In the genomic region with DNA sequence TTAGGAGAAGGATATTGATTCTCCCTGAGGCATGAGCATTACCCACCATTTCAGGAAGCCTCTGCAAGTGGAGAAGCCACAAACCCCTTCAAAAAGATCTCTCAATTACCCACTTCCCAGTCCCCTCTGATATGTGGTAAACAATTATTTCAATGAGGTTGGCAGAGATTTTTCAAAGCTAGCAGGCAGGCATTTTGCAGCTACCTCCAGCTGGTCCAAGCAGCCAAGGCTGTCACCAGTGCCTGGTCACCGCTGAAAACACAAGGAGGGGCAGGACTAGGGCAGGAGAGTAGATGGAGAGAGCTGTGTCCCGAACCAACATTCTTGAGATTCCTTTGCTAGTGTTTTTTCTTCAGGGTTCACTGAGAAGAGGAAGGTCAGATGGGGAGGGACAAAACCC, we compare ENCODE assay signal across 9 cellular contexts. TPM values are rescaled to one million over a fixed set of nuclear protein-coding genes. Genes with fewer than 3 reads are reported as not detected.
DNase-seq lines count a peak whose midpoint lies in the region; ATAC-seq and TF ChIP-seq lines count a peak whose summit lies in the region.
"Had no signal": no experiment of that assay in that cellular context is flagged by ENCODE, and none has a peak within 500 bp of the region (broad histone marks: within the 10 kb centered on the region; RNA-seq: fewer than 3 reads in every experiment).

No MANE protein-coding gene starts in this region.

- no peak for TF ChIP-seq POLR2A in adrenal gland (IDR thresholded peaks at IDR 0.05)

- H3K36me3 ChIP-seq in adrenal gland (replicated peaks in 1 of 2) = no peaks in the 10 kb centered on the region

- ATAC-seq in right cardiac atrium (peak; percentile 73 to 88), omental fat pad (ENCODE audit: low FRiP score) (no peak), GM21423 (IDR thresholded peaks at IDR 0.05; ENCODE audit: unreplicated experiment) (no peak)

- WGBS in adrenal gland, 4 donors = 13 to 29% (median 26%) methylated on average over 2 of the region's 2 CpGs
- 23% methylated on average over 2 of the region's 2 CpGs for WGBS in right cardiac atrium

- H3K4me3 ChIP-seq in adrenal gland (no peak overlapping the region), right cardiac atrium (ENCODE audit: low read length) (no peak overlapping the region)

- TF ChIP-seq CTCF in adrenal gland (IDR thresholded peaks at IDR 0.05) (no peak), omental fat pad (IDR thresholded peaks at IDR 0.05) (no peak)

- H3K9me3 ChIP-seq in adrenal gland (replicated peaks in 1 of 3) (no peaks in the 10 kb centered on the region), right cardiac atrium (ENCODE audit: control insufficient read depth, low read length) (no peaks in the 10 kb centered on the region)

- peak overlapping the region in 4 of 5 donors; percentile 25 to 78 (median 72) for H3K27ac ChIP-seq in adrenal gland
- H3K27ac ChIP-seq in right cardiac atrium (ENCODE audit: low read length) = peak overlapping the region; percentile 4
- peak overlapping the region; percentile 23 for H3K27ac ChIP-seq in temporal lobe (ENCODE audit: low read depth, low read length)
- H3K27ac ChIP-seq: 22Rv1 had no signal

- peak; percentile 34 for DNase-seq in NCI-H2029 treated with DMSO at 0.1 percent for 48 hours (lab: John Stamatoyannopoulos, UW)
- DNase-seq in NCI-H2029 (lab: John Stamatoyannopoulos, UW) = no peak
- DNase-seq in adrenal gland = peak in 2 of 7 donors; percentile 39 to 52
- DNase-seq in right cardiac atrium = peak in 1 of 3 donors; percentile 54
- DNase-seq in SK-N-DZ (ENCODE audit: low spot score) = no peak
- DNase-seq in omental fat pad (ENCODE audit: low spot score) = no peak

- H3K27me3 ChIP-seq in adrenal gland = no peaks in the 10 kb centered on the region
- H3K27me3 ChIP-seq in right cardiac atrium (ENCODE audit: control insufficient read depth, insufficient read depth) = no peaks in the 10 kb centered on the region

- intact Hi-C loops in adrenal gland (cut with DNase I) = no loop called here
- intact Hi-C loops in right cardiac atrium (cut with DNase I) = no loop called here

- peaks cover 5 to 33% of the 10 kb centered on the region in 2 donors for H3K4me1 ChIP-seq in adrenal gland (replicated peaks in 1 of 2)
- H3K4me1 ChIP-seq in right cardiac atrium (ENCODE audit: control insufficient read depth, insufficient read depth, low read length) = peaks cover 9% of the 10 kb centered on the region

RNA-seq across cellular contexts. Expression of a gene that starts 22.5 kb away (rescaled TPM):
- total RNA-seq in adrenal gland (1,000 to 10,000 TPM in 1 of 8 donors, 100 to 1,000 TPM in 7; 558 to 1,079 (median 784) TPM), right cardiac atrium (100 to 1,000 TPM; 433 to 535 (median 472) TPM), temporal lobe (426 TPM), omental fat pad (100 to 1,000 TPM; 197 to 380 (median 296) TPM)
- polyA plus RNA-seq in adrenal gland (100 to 1,000 TPM; 161 to 708 (median 434) TPM), right cardiac atrium (277 TPM)
- polyA plus RNA-seq in SK-N-DZ (2014; cell fraction: cytosol; rRNA removed) = 157 and 161 TPM in 2 replicates
- polyA plus RNA-seq in SK-N-DZ (2014; cell fraction: nucleus; rRNA removed) = 51.3 and 67.0 TPM in 2 replicates

Comparison
In these comparisons a context has a peak if more than half of its experiments do, and no peak if none do; other contexts are left out.
1. H3K27ac ChIP-seq: peak in every context shown above with its lines; median percentile 72 in adrenal gland; 23 in temporal lobe; 4 in right cardiac atrium.
2. ATAC-seq: peak in right cardiac atrium (2 of 2); none in omental fat pad (single experiment) and GM21423 (single experiment).